In genomic region chr5:123421773-123422172, GRCh38 we compare ENCODE assay signal across 9 cellular contexts. TPM values are rescaled to one million over a fixed set of nuclear protein-coding genes. Genes with fewer than 3 reads are reported as not detected.
A peak's percentile ranks its signal among the peaks of the same experiment; 100 is the strongest.
DNase-seq lines count a peak whose midpoint lies in the region; ATAC-seq and TF ChIP-seq lines count a peak whose summit lies in the region.
"Had no signal": no experiment of that assay in that cellular context is flagged by ENCODE, and none has a peak within 500 bp of the region (broad histone marks: within the 10 kb centered on the region; RNA-seq: fewer than 3 reads in every experiment).

No MANE protein-coding gene starts in this region.

- H3K27me3 ChIP-seq in cardiac muscle cell, result no peaks in the 10 kb centered on the region
- no peaks in the 10 kb centered on the region for H3K27me3 ChIP-seq in vagina

- peak overlapping the region; percentile 71 for H3K4me3 ChIP-seq in cardiac muscle cell
- peak overlapping the region; percentile 70 to 75 for H3K4me3 ChIP-seq in cardiac fibroblast (replicated peaks in 1 of 2; ENCODE audit: low read depth in 2 of 2, low read length in 2 of 2)
- peak overlapping the region; percentile 76 for H3K4me3 ChIP-seq in mesodermal cell (ENCODE audit: extremely low read depth, insufficient read depth, low read length, poor library complexity, severe bottlenecking)
- H3K4me3 ChIP-seq in vagina, result peak overlapping the region; percentile 87 to 96

- peaks cover 4% of the 10 kb centered on the region for H3K4me1 ChIP-seq in cardiac muscle cell (ENCODE audit: low read depth)
- H3K4me1 ChIP-seq in mesodermal cell (ENCODE audit: control insufficient read depth, insufficient read depth, low read length, poor library complexity, severe bottlenecking), result no peaks in the 10 kb centered on the region
- H3K4me1 ChIP-seq in vagina, result peaks cover 35% of the 10 kb centered on the region

- H3K27ac ChIP-seq in cardiac muscle cell (no peak overlapping the region), mesodermal cell (ENCODE audit: low read depth, low read length, severe bottlenecking) (no peak overlapping the region), vagina (peak overlapping the region; percentile 6)

- ATAC-seq in GM19463 (IDR thresholded peaks at IDR 0.05; ENCODE audit: unreplicated experiment), result no peak

- intact Hi-C loops in cardiac septum (cut with DNase I), result loop anchor here (2.0 kb wide), 2 partner anchors 91 to 189 kb away; partner anchors contain the start of gene CSNK1G3
- intact Hi-C loops in vagina (cut with DNase I), result loop anchor here (5.0 kb wide), 1 partner anchor 91 kb away; the partner anchor contains the start of gene CSNK1G3

- peaks cover 4% of the 10 kb centered on the region for H3K36me3 ChIP-seq in cardiac muscle cell
- H3K36me3 ChIP-seq in mesodermal cell (ENCODE audit: control insufficient read depth, insufficient read depth, low read length), result peaks cover 14% of the 10 kb centered on the region
- H3K36me3 ChIP-seq in vagina, result peaks cover 0 to 2% of the 10 kb centered on the region in 2 donors

- WGBS in mesodermal cell (ENCODE audit: insufficient coverage in 2 of 2), 2 experiments, result 31% methylated on average over 2 of the region's 2 CpGs; no CpG with 5 or more reads in 1 of the 2 experiments

- TF ChIP-seq CTCF in cardiac muscle cell (IDR thresholded peaks at IDR 0.05; ENCODE audit: low read depth, low read length) (no peak), cardiac fibroblast (IDR thresholded peaks at IDR 0.05; ENCODE audit: low read depth, low read length) (no peak), vagina (IDR thresholded peaks at IDR 0.05) (no peak)

- no peak for TF ChIP-seq POLR2A in vagina (IDR thresholded peaks at IDR 0.05)

- DNase-seq in cardiac muscle cell (ENCODE audit: low read depth in 1 of 2, low spot score in 1 of 2) (peak in 1 of 2 donors; percentile 10), cardiac septum (ENCODE audit: low spot score) (no peak), cardiac fibroblast (ENCODE audit: low read depth in 2 of 2) (no peak), vagina (ENCODE audit: extremely low spot score in 2 of 2) (no peak), middle frontal gyrus (ENCODE audit: extremely low spot score, low spot score) (no peak), DMS79 treated with DMSO at 0.1 percent for 48 hours (lab: John Stamatoyannopoulos, UW) (no peak)
- DNase-seq: stimulated activated CD4-positive, alpha-beta T cell treated with anti-CD3 and anti-CD28 coated beads, Interleukin-4, amount 100 ng/mL, for 24 hours had no signal

- H3K9me3 ChIP-seq in cardiac muscle cell (ENCODE audit: low read depth) (no peaks in the 10 kb centered on the region), mesodermal cell (ENCODE audit: control insufficient read depth, low read length) (no peaks in the 10 kb centered on the region), vagina (no peaks in the 10 kb centered on the region)

RNA-seq across cellular contexts. Expression of gene CEP120, which starts 1.4 kb away (rescaled TPM):
- total RNA-seq in cardiac muscle cell (10.4 and 16.3 TPM in 2 replicates), cardiac septum (10.2 TPM), vagina (16.9 TPM)
- polyA plus RNA-seq in cardiac muscle cell, result 6.5 and 9.5 TPM in 2 replicates
- polyA plus RNA-seq in mesodermal cell (2013, experiment 1 of 2), result 19.2 TPM
- polyA plus RNA-seq in mesodermal cell (2013, experiment 2 of 2), result 21.2 TPM
